In genomic region chr3:72123908-72124441, GRCh38 we compare ENCODE assay signal across 8 cellular contexts.
DNase-seq lines count a peak whose midpoint lies in the region; ATAC-seq, FAIRE-seq and TF ChIP-seq lines count a peak whose summit lies in the region.

No MANE protein-coding gene starts in this region.

- no peak overlapping the region for H3K27ac Mint-ChIP-seq in CD4-positive, alpha-beta T cell

- no peak for TF ChIP-seq CTCF in CD4-positive, alpha-beta T cell (IDR thresholded peaks at IDR 0.05)

- no peaks in the 10 kb centered on the region for H3K27me3 ChIP-seq in CD4-positive, alpha-beta T cell (ENCODE audit: control insufficient read depth, insufficient read depth, low read length)

- no peaks in the 10 kb centered on the region for H3K36me3 Mint-ChIP-seq in CD4-positive, alpha-beta T cell (ENCODE audit: low read depth)

- peak; percentile 70 for FAIRE-seq in GM18507 (lab: Jason Lieb, UNC)

- ATAC-seq in HG02981 (IDR thresholded peaks at IDR 0.05; ENCODE audit: unreplicated experiment) = peak; percentile 59
- ATAC-seq in CD4-positive, alpha-beta T cell (ENCODE audit: poor library complexity) = no peak

- H3K4me1 Mint-ChIP-seq in CD4-positive, alpha-beta T cell (ENCODE audit: low read depth) = no peaks in the 10 kb centered on the region

- CTCF ChIA-PET in CD4-positive, alpha-beta T cell (lab: Charles Lee) = no interaction called here

- H3K4me3 Mint-ChIP-seq in CD4-positive, alpha-beta T cell = no peak overlapping the region

- no peaks in the 10 kb centered on the region for H3K9me3 ChIP-seq in CD4-positive, alpha-beta T cell (ENCODE audit: control insufficient read depth, low read length)

- no peak overlapping the region for H3K27ac ChIP-seq in CD4-positive, alpha-beta T cell (ENCODE audit: low read depth, low read length)

- POLR2A ChIA-PET in CD4-positive, alpha-beta T cell (lab: Charles Lee) = no interaction called here

- DNase-seq in GM18507 (ENCODE audit: extremely low spot score, insufficient read length, low read depth) (no peak), amniotic stem cell (lab: John Stamatoyannopoulos, UW) (peak; percentile 31), lung microvascular endothelial cell (ENCODE audit: low read depth in 2 of 2) (peak; percentile 66 to 94), NCI-H1436 treated with DMSO at 0.1 percent for 48 hours (lab: John Stamatoyannopoulos, UW) (no peak), C1 segment of cervical spinal cord (lab: John Stamatoyannopoulos, UW) (no peak)
- no peak for DNase-seq in NK-92 treated with Interleukin-12 subunit alpha and Interleukin-12 subunit beta, amount 100 ng/mL, for 24 hours (lab: John Stamatoyannopoulos, UW)
- DNase-seq in CD4-positive, alpha-beta T cell = no peak

- H3K27me3 Mint-ChIP-seq in CD4-positive, alpha-beta T cell = no peaks in the 10 kb centered on the region

- intact Hi-C loops in CD4-positive, alpha-beta T cell (cut with DNase I, micrococcal nuclease) = no loop called here

- H3K9me3 Mint-ChIP-seq in CD4-positive, alpha-beta T cell = no peaks in the 10 kb centered on the region

Comparison
In these comparisons a context has a peak if more than half of its experiments do, and no peak if none do; other contexts are left out.
1. DNase-seq: peak in amniotic stem cell (single experiment) and lung microvascular endothelial cell (2 of 2); none in GM18507 (single experiment), NCI-H1436 treated with DMSO at 0.1 percent for 48 hours (single experiment), NK-92 treated with Interleukin-12 subunit alpha and Interleukin-12 subunit beta, amount 100 ng/mL, for 24 hours (single experiment), CD4-positive, alpha-beta T cell (0 of 10) and C1 segment of cervical spinal cord (0 of 14).